Comparison of ENCODE assay signal across 8 cellular contexts in the genomic region with DNA sequence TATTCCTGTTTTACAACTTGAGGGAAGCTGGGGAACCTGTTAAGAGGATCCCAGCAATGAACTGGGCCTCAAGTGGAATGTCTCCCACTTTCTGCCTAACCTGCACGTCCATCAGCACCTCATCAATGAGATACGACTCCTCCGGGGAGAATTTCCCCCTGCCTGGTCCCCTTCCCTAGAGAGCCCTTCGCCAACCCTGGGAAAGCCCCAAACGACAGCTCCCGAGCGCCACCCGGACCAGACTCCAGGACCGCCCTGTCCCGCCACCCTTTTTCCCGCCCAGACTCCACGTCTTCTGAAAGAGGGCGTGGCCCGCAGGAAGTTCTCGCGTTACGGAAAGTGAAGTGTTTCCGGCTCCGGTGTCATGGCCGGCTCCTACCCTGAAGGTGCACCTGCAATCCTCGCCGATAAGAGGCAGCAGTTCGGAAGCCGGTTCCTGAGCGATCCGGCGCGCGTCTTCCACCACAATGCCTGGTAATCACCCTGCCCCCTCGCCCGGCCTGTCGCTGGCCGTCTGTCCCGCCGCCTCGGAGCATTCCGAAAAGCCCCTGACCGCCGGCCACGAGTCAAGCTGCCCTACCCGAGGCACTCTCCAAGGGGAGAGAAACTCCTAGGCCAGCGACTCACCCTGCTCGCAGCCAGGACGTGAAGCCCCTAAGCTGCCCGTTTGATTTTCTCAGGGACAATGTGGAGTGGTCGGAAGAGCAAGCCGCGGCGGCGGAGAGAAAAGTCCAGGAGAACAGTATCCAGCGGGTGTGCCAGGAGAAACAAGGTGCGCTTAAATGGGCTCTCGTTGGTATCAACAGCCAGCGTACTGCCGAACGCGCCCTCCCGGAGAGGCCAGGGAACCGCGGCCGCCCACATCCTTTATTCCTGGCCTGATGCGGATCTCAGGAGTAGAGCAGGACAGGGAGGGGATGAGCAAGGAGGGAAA. TPM values are rescaled to one million over a fixed set of nuclear protein-coding genes. Genes with fewer than 3 reads are reported as not detected.
DNase-seq lines count a peak whose midpoint lies in the region; ATAC-seq and TF ChIP-seq lines count a peak whose summit lies in the region.
"Not testable (repeated sequence)": the region's sequence is repeated elsewhere in the genome, so short reads cannot be mapped to it uniquely, and the experiment has no call there.

METTL2B (plus strand) TSS at position 347 of the 934 bp plus-strand sequence; CDS start at position 365, 18 bp downstream.

- H3K27ac ChIP-seq in CD4-positive, CD25-positive, alpha-beta regulatory T cell (ENCODE audit: insufficient read depth, low read length, poor library complexity, severe bottlenecking): peak within 1 kb of the TSS; percentile 85
- H3K27ac ChIP-seq in duodenal mucosa (ENCODE audit: low read depth, low read length): peak within 1 kb of the TSS; percentile 78

- WGBS in lower leg skin, 2 donors: 0% methylated on average over 45 to 62 of the region's 62 CpGs

- H3K36me3 Mint-ChIP-seq in CD4-positive, CD25-positive, alpha-beta regulatory T cell: not testable (repeated sequence)

- not testable (repeated sequence) for TF ChIP-seq CTCF in lower leg skin (IDR thresholded peaks at IDR 0.05)

- peak within 1 kb of the TSS; percentile 80 for H3K4me3 ChIP-seq in CD4-positive, CD25-positive, alpha-beta regulatory T cell (ENCODE audit: low read depth, low read length)
- H3K4me3 ChIP-seq in duodenal mucosa (ENCODE audit: low read depth in 1 of 2, low read length in 2 of 2) (peak within 1 kb of the TSS; percentile 73 to 80), lower leg skin (ENCODE audit: low read depth, poor library complexity, severe bottlenecking) (peak within 1 kb of the TSS; percentile 89)

- peak within 1 kb of the TSS; percentile 98 to 99 (median 98) for H3K4me3 Mint-ChIP-seq in CD4-positive, CD25-positive, alpha-beta regulatory T cell

- ATAC-seq in CD4-positive, CD25-positive, alpha-beta regulatory T cell (ENCODE audit: low read depth in 2 of 2): peak; percentile 96 to 97
- ATAC-seq in GM19397 (IDR thresholded peaks at IDR 0.05; ENCODE audit: unreplicated experiment) (peak; percentile 91), HG03571 (IDR thresholded peaks at IDR 0.05; ENCODE audit: unreplicated experiment) (peak; percentile 93)

- H3K4me1 Mint-ChIP-seq in CD4-positive, CD25-positive, alpha-beta regulatory T cell: peaks cover 16 to 30% (median 20%) of the 10 kb centered on the region in 4 donors

- not testable (repeated sequence) for H3K9me3 ChIP-seq in CD4-positive, CD25-positive, alpha-beta regulatory T cell (ENCODE audit: control insufficient read depth in 2 of 2, low read length in 2 of 2); duodenal mucosa (ENCODE audit: control insufficient read depth in 1 of 2, low read length in 2 of 2)

- not testable (repeated sequence) for TF ChIP-seq POLR2A in lower leg skin (IDR thresholded peaks at IDR 0.05)

- H3K27ac Mint-ChIP-seq in CD4-positive, CD25-positive, alpha-beta regulatory T cell: peak within 1 kb of the TSS; percentile 91 to 97 (median 96)

- H3K27me3 Mint-ChIP-seq in CD4-positive, CD25-positive, alpha-beta regulatory T cell: not testable (repeated sequence)

- H3K9me3 Mint-ChIP-seq in CD4-positive, CD25-positive, alpha-beta regulatory T cell: not testable (repeated sequence)

- H3K9ac ChIP-seq in duodenal mucosa (ENCODE audit: low read depth in 1 of 2, low read length in 2 of 2): peak within 1 kb of the TSS; percentile 66 to 68

- intact Hi-C loops in lower leg skin (cut with DNase I; ENCODE audit: low total_unique reads): loop anchor here (10.0 kb wide), 1 partner anchor 408 kb away; no protein-coding TSS in a partner anchor

- H3K4me1 ChIP-seq in CD4-positive, CD25-positive, alpha-beta regulatory T cell (ENCODE audit: control insufficient read depth, insufficient read depth, low read length, poor library complexity, severe bottlenecking): peaks cover 14% of the 10 kb centered on the region
- H3K4me1 ChIP-seq in duodenal mucosa (ENCODE audit: control insufficient read depth in 1 of 2, insufficient read depth in 2 of 2, low read length in 2 of 2): peaks cover 0 to 15% of the 10 kb centered on the region in 2 donors

- not testable (repeated sequence) for H3K27me3 ChIP-seq in CD4-positive, CD25-positive, alpha-beta regulatory T cell (ENCODE audit: control insufficient read depth, insufficient read depth, low read length); duodenal mucosa (ENCODE audit: control insufficient read depth in 1 of 2, insufficient read depth in 2 of 2, low read length in 2 of 2)

- peaks cover 16% of the 10 kb centered on the region for H3K36me3 ChIP-seq in CD4-positive, CD25-positive, alpha-beta regulatory T cell (ENCODE audit: control insufficient read depth, insufficient read depth, low read length)
- H3K36me3 ChIP-seq in duodenal mucosa (ENCODE audit: control insufficient read depth in 1 of 2, insufficient read depth in 2 of 2, low read length in 2 of 2): peaks cover 0 to 13% of the 10 kb centered on the region in 2 donors

- DNase-seq in CD4-positive, CD25-positive, alpha-beta regulatory T cell: peak; percentile 87 to 95 (median 87)
- DNase-seq in NCI-H774 (lab: John Stamatoyannopoulos, UW) (peak; percentile 90), lower leg skin (ENCODE audit: low spot score in 2 of 2) (peak; percentile 92 to 98)
- peak; percentile 92 to 95 for DNase-seq in activated CD4-positive, alpha-beta T cell treated with anti-CD3 and anti-CD28 coated beads, Interleukin-2, amount 50 U/mL, for 48 hours
- peak; percentile 75 to 76 (median 75) for DNase-seq in stimulated activated CD4-positive, alpha-beta T cell treated with anti-CD3 and anti-CD28 coated beads, TNF-alpha, amount 100 ng/mL, for 1 hour (ENCODE audit: low read depth in 3 of 3, low spot score in 1 of 3)

RNA-seq across cellular contexts. Expression of gene METTL2B, which starts in this region (rescaled TPM):
- 19.6 TPM for total RNA-seq in CD4-positive, CD25-positive, alpha-beta regulatory T cell
- polyA plus RNA-seq in CD4-positive, CD25-positive, alpha-beta regulatory T cell: 10 to 100 TPM in 3 of 4 donors, 1 to 10 TPM in 1; 9.2 to 17.0 (median 13.8) TPM
- total RNA-seq in lower leg skin: 10 to 100 TPM; 18.2 to 25.1 (median 19.8) TPM

Comparison
In these comparisons a context has a peak if more than half of its experiments do, and no peak if none do; other contexts are left out.
1. Peak in every context shown above with its lines: DNase-seq, ATAC-seq, H3K4me3 ChIP-seq and H3K27ac ChIP-seq.